In the genomic region with DNA sequence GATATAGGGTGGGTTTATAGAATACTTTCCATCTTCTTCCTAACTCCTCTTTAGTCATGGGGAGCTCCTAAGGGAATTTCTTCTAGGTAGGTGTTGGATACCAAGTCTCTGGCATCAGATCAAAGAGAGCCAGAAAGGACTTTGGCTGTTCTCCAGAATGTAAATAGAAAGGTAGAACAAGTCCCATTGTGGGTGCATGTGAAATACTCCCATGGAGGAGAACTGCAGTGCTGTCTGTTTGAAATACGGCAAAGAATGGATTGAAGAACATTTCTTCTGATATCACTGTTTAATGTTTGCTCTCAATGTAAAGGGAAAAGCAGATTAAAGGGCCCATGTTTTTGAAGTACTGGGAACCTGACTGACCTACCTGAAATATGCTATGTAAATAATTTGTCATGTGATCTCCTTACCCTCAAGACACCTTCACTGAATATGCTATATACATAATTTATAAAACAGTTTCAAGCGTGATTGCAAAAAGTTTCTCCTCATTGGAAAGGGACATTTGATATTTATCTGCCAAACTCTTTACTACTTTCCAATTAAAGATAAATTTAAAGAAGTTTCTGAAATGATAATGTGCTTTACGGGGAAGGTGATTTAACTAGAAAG, we compare ENCODE assay signal across 16 cellular contexts.
DNase-seq lines count a peak whose midpoint lies in the region; ATAC-seq and TF ChIP-seq lines count a peak whose summit lies in the region.
"Had no signal": no experiment of that assay in that cellular context is flagged by ENCODE, and none has a peak within 500 bp of the region (broad histone marks: within the 10 kb centered on the region; RNA-seq: fewer than 3 reads in every experiment).

No MANE protein-coding gene starts in this region.

- H3K27ac ChIP-seq in RWPE2 (ENCODE audit: poor library complexity, severe bottlenecking) (no peak overlapping the region), rectal smooth muscle tissue (ENCODE audit: low read depth, low read length) (peak overlapping the region; percentile 34)
- H3K27ac ChIP-seq: foreskin keratinocyte, KMS-11 had no signal

- no peak overlapping the region for H3K4me3 ChIP-seq in RWPE2 (ENCODE audit: severe bottlenecking)
- no peak overlapping the region for H3K4me3 ChIP-seq in rectal smooth muscle tissue (ENCODE audit: low read length)
- H3K4me3 ChIP-seq: GM23338 had no signal

- ATAC-seq in RWPE2 (ENCODE audit: low read depth) (peak; percentile 2; the same call in 1 of the 3 replicates), GM21529 (IDR thresholded peaks at IDR 0.05; ENCODE audit: unreplicated experiment) (no peak), HG03159 (IDR thresholded peaks at IDR 0.05; ENCODE audit: unreplicated experiment) (no peak)
- ATAC-seq in activated T-helper 17 cell treated with anti-CD3 and anti-CD28 coated beads, Interleukin-2, amount 50 U/mL, for 72 hours (replicated peaks) = no peak
- ATAC-seq: foreskin keratinocyte, GM23338, Panc1 had no signal

- no peak overlapping the region for H3K9ac ChIP-seq in rectal smooth muscle tissue (ENCODE audit: low read length)
- H3K9ac ChIP-seq: KMS-11 had no signal

- DNase-seq in DMS153 (lab: John Stamatoyannopoulos, UW) (peak; percentile 70), NCI-H1092 (lab: John Stamatoyannopoulos, UW) (peak; percentile 8), RWPE2 (ENCODE audit: low spot score) (no peak)
- no peak for DNase-seq in activated CD4-positive, alpha-beta T cell treated with anti-CD3 and anti-CD28 coated beads, Interleukin-2, amount 50 U/mL, for 4 hours
- DNase-seq: activated CD8-positive, alpha-beta memory T cell treated with anti-CD3 and anti-CD28 coated beads, Interleukin-2, amount 50 U/mL, for 4 hours; activated naive CD4-positive, alpha-beta T cell treated with anti-CD3 and anti-CD28 coated beads, Interleukin-2, amount 50 U/mL, for 16 hours; foreskin keratinocyte; NCI-H524 had no signal

- H3K27me3 ChIP-seq in RWPE2 (ENCODE audit: insufficient read depth, poor library complexity, severe bottlenecking) (no peaks in the 10 kb centered on the region), rectal smooth muscle tissue (ENCODE audit: control insufficient read depth, insufficient read depth, low read length) (no peaks in the 10 kb centered on the region)
- H3K27me3 ChIP-seq: foreskin keratinocyte had no signal

- H3K4me3 Mint-ChIP-seq in activated T-helper 17 cell treated with anti-CD3 and anti-CD28 coated beads, Interleukin-2, amount 50 U/mL, for 72 hours = no peak overlapping the region
- H3K4me3 Mint-ChIP-seq: B cell, GM23338 had no signal

- peaks cover 24% of the 10 kb centered on the region for H3K27me3 Mint-ChIP-seq in activated T-helper 17 cell treated with anti-CD3 and anti-CD28 coated beads, Interleukin-2, amount 50 U/mL, for 72 hours
- H3K27me3 Mint-ChIP-seq: B cell had no signal

- H3K27ac Mint-ChIP-seq in activated T-helper 17 cell treated with anti-CD3 and anti-CD28 coated beads, Interleukin-2, amount 50 U/mL, for 72 hours = no peak overlapping the region
- H3K27ac Mint-ChIP-seq: B cell, GM23338 had no signal

- H3K4me1 ChIP-seq in RWPE2 (ENCODE audit: insufficient read depth, poor library complexity, severe bottlenecking) (peaks cover 36% of the 10 kb centered on the region), rectal smooth muscle tissue (ENCODE audit: control insufficient read depth, insufficient read depth, low read length) (peaks cover 44% of the 10 kb centered on the region)

- no peak for TF ChIP-seq CTCF in RWPE2 (IDR thresholded peaks at IDR 0.05; ENCODE audit: poor library complexity, severe bottlenecking)

- H3K9me3 Mint-ChIP-seq in activated T-helper 17 cell treated with anti-CD3 and anti-CD28 coated beads, Interleukin-2, amount 50 U/mL, for 72 hours = no peaks in the 10 kb centered on the region
- H3K9me3 Mint-ChIP-seq: GM23338 had no signal

- 0 out of 2 replicates have a peak, but pooled peaks cover 4% of the 10 kb centered on the region for H3K36me3 ChIP-seq in RWPE2 (ENCODE audit: low read depth)
- H3K36me3 ChIP-seq in rectal smooth muscle tissue (ENCODE audit: control insufficient read depth, insufficient read depth, low read length) = no peaks in the 10 kb centered on the region

- no peaks in the 10 kb centered on the region for H3K9me3 ChIP-seq in RWPE2 (ENCODE audit: severe bottlenecking)

- no peaks in the 10 kb centered on the region for H3K4me1 Mint-ChIP-seq in activated T-helper 17 cell treated with anti-CD3 and anti-CD28 coated beads, Interleukin-2, amount 50 U/mL, for 72 hours

- no peaks in the 10 kb centered on the region for H3K36me3 Mint-ChIP-seq in activated T-helper 17 cell treated with anti-CD3 and anti-CD28 coated beads, Interleukin-2, amount 50 U/mL, for 72 hours (ENCODE audit: low read depth)

Comparison
In these comparisons a context has a peak if more than half of its experiments do, and no peak if none do; other contexts are left out.
1. DNase-seq: peak in DMS153 (single experiment) and NCI-H1092 (single experiment); none in RWPE2 (single experiment) and activated CD4-positive, alpha-beta T cell treated with anti-CD3 and anti-CD28 coated beads, Interleukin-2, amount 50 U/mL, for 4 hours (0 of 2).